In genomic region chr7:100567045-100567730, GRCh38 we compare ENCODE assay signal across 11 cellular contexts. TPM values are rescaled to one million over a fixed set of nuclear protein-coding genes. Genes with fewer than 3 reads are reported as not detected.
DNase-seq lines count a peak whose midpoint lies in the region; ATAC-seq and TF ChIP-seq lines count a peak whose summit lies in the region.
"Had no signal": no experiment of that assay in that cellular context is flagged by ENCODE, and none has a peak within 500 bp of the region (broad histone marks: within the 10 kb centered on the region; RNA-seq: fewer than 3 reads in every experiment).

No MANE protein-coding gene starts in this region.

- H3K9me3 ChIP-seq in RWPE2 (ENCODE audit: severe bottlenecking) (no peaks in the 10 kb centered on the region), iPS-20b (ENCODE audit: insufficient read depth, low read depth, low read length) (no peaks in the 10 kb centered on the region), upper lobe of right lung (no peaks in the 10 kb centered on the region)
- H3K9me3 ChIP-seq: neutrophil had no signal

- ATAC-seq in RWPE2 (ENCODE audit: low read depth) = peak; percentile 17; the same call in 1 of the 3 replicates
- no peak for ATAC-seq in upper lobe of right lung
- ATAC-seq in HG03159 (IDR thresholded peaks at IDR 0.05; ENCODE audit: unreplicated experiment) = no peak

- H3K36me3 Mint-ChIP-seq in activated T-cell treated with anti-CD3 and anti-CD28 coated beads, Interleukin-2, amount 50 U/mL, for 24 hours (ENCODE audit: low read depth) = peaks cover 45% of the 10 kb centered on the region

- no peak overlapping the region for H3K27ac ChIP-seq in RWPE2 (ENCODE audit: poor library complexity, severe bottlenecking)
- H3K27ac ChIP-seq in iPS-20b (ENCODE audit: low read length) = no peak overlapping the region
- H3K27ac ChIP-seq in upper lobe of right lung = no peak overlapping the region
- H3K27ac ChIP-seq: neutrophil had no signal

- H3K27me3 ChIP-seq in RWPE2 (ENCODE audit: insufficient read depth, poor library complexity, severe bottlenecking) (peaks cover 4% of the 10 kb centered on the region), iPS-20b (ENCODE audit: insufficient read depth, low read length) (peaks cover 24% of the 10 kb centered on the region; the same call in 1 of the 2 replicates), upper lobe of right lung (no peaks in the 10 kb centered on the region)

- intact Hi-C loops in upper lobe of right lung (cut with DNase I) = loop anchor here (10.0 kb wide), 1 partner anchor 118 kb away; no protein-coding TSS in a partner anchor

- H3K4me1 ChIP-seq in RWPE2 (ENCODE audit: insufficient read depth, poor library complexity, severe bottlenecking) = peaks cover 4% of the 10 kb centered on the region
- peaks cover 10% of the 10 kb centered on the region for H3K4me1 ChIP-seq in iPS-20b (ENCODE audit: insufficient read depth, low read length)
- H3K4me1 ChIP-seq in upper lobe of right lung = peaks cover 17% of the 10 kb centered on the region

- no peak overlapping the region for H3K4me3 ChIP-seq in RWPE2 (ENCODE audit: severe bottlenecking)
- H3K4me3 ChIP-seq in iPS-20b (ENCODE audit: low read length) = no peak overlapping the region
- H3K4me3 ChIP-seq in upper lobe of right lung = no peak overlapping the region

- H3K36me3 ChIP-seq in RWPE2 (ENCODE audit: low read depth) = no peaks in the 10 kb centered on the region
- H3K36me3 ChIP-seq in iPS-20b (ENCODE audit: insufficient read depth, low read depth, low read length) = 0 out of 2 replicates have a peak, but pooled peaks cover 3% of the 10 kb centered on the region
- peaks cover 10% of the 10 kb centered on the region for H3K36me3 ChIP-seq in upper lobe of right lung

- 0 out of 2 replicates have a peak overlapping the region, but pooled peaks have one; percentile 8 for H3K9ac ChIP-seq in iPS-20b (ENCODE audit: low read depth, low read length)

- H3K9me3 Mint-ChIP-seq in activated T-cell treated with anti-CD3 and anti-CD28 coated beads, Interleukin-2, amount 50 U/mL, for 24 hours = no peaks in the 10 kb centered on the region
- H3K9me3 Mint-ChIP-seq: T-helper 1 cell treated with Interleukin-12 subunit alpha and Interleukin-12 subunit beta and Interleukin-4 antibody, amounts not matched to agents 30 μg/mL and 1 μg/mL, for 36 hours had no signal

- H3K4me1 Mint-ChIP-seq in activated T-cell treated with anti-CD3 and anti-CD28 coated beads, Interleukin-2, amount 50 U/mL, for 24 hours (ENCODE audit: low read depth) = peaks cover 48% of the 10 kb centered on the region

- peak overlapping the region; percentile 75 for H3K27ac Mint-ChIP-seq in activated T-cell treated with anti-CD3 and anti-CD28 coated beads, Interleukin-2, amount 50 U/mL, for 24 hours
- H3K27ac Mint-ChIP-seq: T-helper 1 cell treated with Interleukin-12 subunit alpha and Interleukin-12 subunit beta and Interleukin-4 antibody, amounts not matched to agents 30 μg/mL and 1 μg/mL, for 36 hours had no signal

- H3K27me3 Mint-ChIP-seq in activated T-cell treated with anti-CD3 and anti-CD28 coated beads, Interleukin-2, amount 50 U/mL, for 24 hours = no peaks in the 10 kb centered on the region

- no peak overlapping the region for H3K4me3 Mint-ChIP-seq in activated T-cell treated with anti-CD3 and anti-CD28 coated beads, Interleukin-2, amount 50 U/mL, for 24 hours
- H3K4me3 Mint-ChIP-seq: T-helper 1 cell treated with Interleukin-12 subunit alpha and Interleukin-12 subunit beta and Interleukin-4 antibody, amounts not matched to agents 30 μg/mL and 1 μg/mL, for 36 hours had no signal

- no peak for TF ChIP-seq CTCF in RWPE2 (IDR thresholded peaks at IDR 0.05; ENCODE audit: poor library complexity, severe bottlenecking)
- no peak for TF ChIP-seq CTCF in upper lobe of right lung (IDR thresholded peaks at IDR 0.05)

- DNase-seq in activated T-cell treated with anti-CD3 and anti-CD28 coated beads, Interleukin-2, amount 50 U/mL, for 24 hours = no peak
- DNase-seq in activated T-cell treated with anti-CD3 and anti-CD28 coated beads for 4 hours (no peak), RWPE2 (ENCODE audit: low spot score) (no peak), upper lobe of right lung (peak; percentile 61), SK-N-DZ (ENCODE audit: low spot score) (no peak)
- DNase-seq in activated effector memory CD4-positive, alpha-beta T cell treated with anti-CD3 and anti-CD28 coated beads, Interleukin-2, amount 50 U/mL, for 16 hours = no peak
- DNase-seq: stimulated activated CD4-positive, alpha-beta T cell treated with anti-CD3 and anti-CD28 coated beads, Interleukin-12 subunit alpha, Interleukin-12 subunit beta, amount 100 ng/mL, for 4 hours had no signal

RNA-seq across cellular contexts. Expression of gene SAP25, which starts 6.5 kb away (rescaled TPM):
- total RNA-seq in upper lobe of right lung = 6.4 TPM
- not detected in 2 replicates for polyA plus RNA-seq in SK-N-DZ (2014; cell fraction: cytosol; rRNA removed)
- polyA plus RNA-seq in SK-N-DZ (2014; cell fraction: nucleus; rRNA removed) = 2.6 and 6.2 TPM in 2 replicates

RNA-seq across cellular contexts. Expression of gene LRCH4, which starts 18.7 kb away (rescaled TPM):
- 88.0 TPM for total RNA-seq in upper lobe of right lung
- 8.1 and 16.8 TPM in 2 replicates for polyA plus RNA-seq in SK-N-DZ (2014; cell fraction: cytosol; rRNA removed)
- 91.4 and 122 TPM in 2 replicates for polyA plus RNA-seq in SK-N-DZ (2014; cell fraction: nucleus; rRNA removed)

RNA-seq across cellular contexts. Expression of gene FBXO24, which starts 18.9 kb away (rescaled TPM):
- total RNA-seq in upper lobe of right lung = 1.4 TPM
- polyA plus RNA-seq in SK-N-DZ (2014; cell fraction: cytosol; rRNA removed) = 0.50 and 1.3 TPM in 2 replicates
- polyA plus RNA-seq in SK-N-DZ (2014; cell fraction: nucleus; rRNA removed) = 0.87 and 0.98 TPM in 2 replicates

RNA-seq across cellular contexts. Expression of gene AGFG2, which starts 28.2 kb away (rescaled TPM):
- total RNA-seq in upper lobe of right lung = 36.0 TPM
- 8.0 and 8.1 TPM in 2 replicates for polyA plus RNA-seq in SK-N-DZ (2014; cell fraction: cytosol; rRNA removed)
- polyA plus RNA-seq in SK-N-DZ (2014; cell fraction: nucleus; rRNA removed) = 10.2 and 15.8 TPM in 2 replicates

RNA-seq across cellular contexts. Expression of gene PCOLCE, which starts 35.0 kb away (rescaled TPM):
- 57.2 TPM for total RNA-seq in upper lobe of right lung
- polyA plus RNA-seq in SK-N-DZ (2014; cell fraction: cytosol; rRNA removed) = 148 and 210 TPM in 2 replicates
- polyA plus RNA-seq in SK-N-DZ (2014; cell fraction: nucleus; rRNA removed) = 689 and 724 TPM in 2 replicates
